In the genomic region with DNA sequence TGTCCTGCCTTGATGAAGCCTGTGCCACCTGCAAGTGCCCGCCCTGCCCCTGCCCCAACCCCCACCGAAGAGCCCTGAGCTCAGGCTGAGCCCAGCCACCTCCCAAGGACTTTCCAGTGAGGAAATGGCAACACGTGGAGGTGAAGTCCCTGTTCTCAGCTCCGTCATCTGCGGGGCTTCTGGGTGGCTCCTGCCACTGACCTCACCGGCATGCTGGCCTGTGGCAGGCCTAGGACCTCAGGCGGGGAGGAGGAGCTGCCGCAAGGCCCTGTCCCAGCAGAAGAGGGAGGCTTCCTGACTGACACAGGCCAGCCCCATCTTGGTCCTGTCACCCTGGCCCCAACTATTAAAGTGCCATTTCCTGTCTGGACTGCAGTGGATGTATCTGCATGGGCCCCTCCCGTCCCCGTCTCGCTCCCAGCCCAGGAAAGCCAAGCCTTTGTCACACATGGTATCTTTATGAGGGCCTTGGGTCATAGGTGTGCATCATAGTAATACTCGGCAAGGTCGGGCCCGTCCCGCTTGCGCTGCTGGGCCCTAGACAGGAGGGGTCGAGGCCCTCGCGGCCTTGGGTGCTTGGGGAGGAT, we compare ENCODE assay signal across 2 cellular contexts.
TF ChIP-seq lines count a peak whose summit lies in the region.

No MANE protein-coding gene starts in this region.

TF ChIP-seq in HCT116, 20 proteins besides CTCF, POLR2A, EP300 and RAD21:
- TF ChIP-seq SIN3A (IDR thresholded peaks at IDR 0.05; ENCODE audit: low read depth) (no peak), ELF1 (IDR thresholded peaks at IDR 0.05; ENCODE audit: borderline replicate concordance, low read depth) (no peak), JUND (IDR thresholded peaks at IDR 0.05) (no peak), YY1 (IDR thresholded peaks at IDR 0.05; ENCODE audit: extremely low read depth, insufficient replicate concordance, low read depth, low read length) (no peak), POLR2AphosphoS5 (IDR thresholded peaks at IDR 0.05; ENCODE audit: low read depth, low read length) (no peak), SRF (IDR thresholded peaks at IDR 0.05; ENCODE audit: low read depth) (no peak), FOSL1 (IDR thresholded peaks at IDR 0.05; ENCODE audit: low read depth) (no peak), TCF7L2 (IDR thresholded peaks at IDR 0.05; ENCODE audit: borderline replicate concordance, extremely low read depth, insufficient read depth, insufficient read length) (no peak), EGR1 (IDR thresholded peaks at IDR 0.05; ENCODE audit: low read depth) (no peak), ZNF274 (IDR thresholded peaks at IDR 0.05; ENCODE audit: low read depth, low read length) (no peak), EZH2 (IDR thresholded peaks at IDR 0.05) (no peak), CEBPB (IDR thresholded peaks at IDR 0.05; ENCODE audit: low read depth) (no peak), EZH2phosphoT487 (IDR thresholded peaks at IDR 0.05; ENCODE audit: borderline replicate concordance) (no peak)
- TF ChIP-seq, protein P1, sequence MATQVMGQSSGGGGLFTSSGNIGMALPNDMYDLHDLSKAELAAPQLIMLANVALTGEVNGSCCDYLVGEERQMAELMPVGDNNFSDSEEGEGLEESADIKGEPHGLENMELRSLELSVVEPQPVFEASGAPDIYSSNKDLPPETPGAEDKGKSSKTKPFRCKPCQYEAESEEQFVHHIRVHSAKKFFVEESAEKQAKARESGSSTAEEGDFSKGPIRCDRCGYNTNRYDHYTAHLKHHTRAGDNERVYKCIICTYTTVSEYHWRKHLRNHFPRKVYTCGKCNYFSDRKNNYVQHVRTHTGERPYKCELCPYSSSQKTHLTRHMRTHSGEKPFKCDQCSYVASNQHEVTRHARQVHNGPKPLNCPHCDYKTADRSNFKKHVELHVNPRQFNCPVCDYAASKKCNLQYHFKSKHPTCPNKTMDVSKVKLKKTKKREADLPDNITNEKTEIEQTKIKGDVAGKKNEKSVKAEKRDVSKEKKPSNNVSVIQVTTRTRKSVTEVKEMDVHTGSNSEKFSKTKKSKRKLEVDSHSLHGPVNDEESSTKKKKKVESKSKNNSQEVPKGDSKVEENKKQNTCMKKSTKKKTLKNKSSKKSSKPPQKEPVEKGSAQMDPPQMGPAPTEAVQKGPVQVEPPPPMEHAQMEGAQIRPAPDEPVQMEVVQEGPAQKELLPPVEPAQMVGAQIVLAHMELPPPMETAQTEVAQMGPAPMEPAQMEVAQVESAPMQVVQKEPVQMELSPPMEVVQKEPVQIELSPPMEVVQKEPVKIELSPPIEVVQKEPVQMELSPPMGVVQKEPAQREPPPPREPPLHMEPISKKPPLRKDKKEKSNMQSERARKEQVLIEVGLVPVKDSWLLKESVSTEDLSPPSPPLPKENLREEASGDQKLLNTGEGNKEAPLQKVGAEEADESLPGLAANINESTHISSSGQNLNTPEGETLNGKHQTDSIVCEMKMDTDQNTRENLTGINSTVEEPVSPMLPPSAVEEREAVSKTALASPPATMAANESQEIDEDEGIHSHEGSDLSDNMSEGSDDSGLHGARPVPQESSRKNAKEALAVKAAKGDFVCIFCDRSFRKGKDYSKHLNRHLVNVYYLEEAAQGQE (IDR thresholded peaks at IDR 0.05; ENCODE audit: low read depth): no peak
- TF ChIP-seq, protein P2, sequence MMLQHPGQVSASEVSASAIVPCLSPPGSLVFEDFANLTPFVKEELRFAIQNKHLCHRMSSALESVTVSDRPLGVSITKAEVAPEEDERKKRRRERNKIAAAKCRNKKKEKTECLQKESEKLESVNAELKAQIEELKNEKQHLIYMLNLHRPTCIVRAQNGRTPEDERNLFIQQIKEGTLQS (IDR thresholded peaks at IDR 0.05): no peak
- TF ChIP-seq, protein P3, sequence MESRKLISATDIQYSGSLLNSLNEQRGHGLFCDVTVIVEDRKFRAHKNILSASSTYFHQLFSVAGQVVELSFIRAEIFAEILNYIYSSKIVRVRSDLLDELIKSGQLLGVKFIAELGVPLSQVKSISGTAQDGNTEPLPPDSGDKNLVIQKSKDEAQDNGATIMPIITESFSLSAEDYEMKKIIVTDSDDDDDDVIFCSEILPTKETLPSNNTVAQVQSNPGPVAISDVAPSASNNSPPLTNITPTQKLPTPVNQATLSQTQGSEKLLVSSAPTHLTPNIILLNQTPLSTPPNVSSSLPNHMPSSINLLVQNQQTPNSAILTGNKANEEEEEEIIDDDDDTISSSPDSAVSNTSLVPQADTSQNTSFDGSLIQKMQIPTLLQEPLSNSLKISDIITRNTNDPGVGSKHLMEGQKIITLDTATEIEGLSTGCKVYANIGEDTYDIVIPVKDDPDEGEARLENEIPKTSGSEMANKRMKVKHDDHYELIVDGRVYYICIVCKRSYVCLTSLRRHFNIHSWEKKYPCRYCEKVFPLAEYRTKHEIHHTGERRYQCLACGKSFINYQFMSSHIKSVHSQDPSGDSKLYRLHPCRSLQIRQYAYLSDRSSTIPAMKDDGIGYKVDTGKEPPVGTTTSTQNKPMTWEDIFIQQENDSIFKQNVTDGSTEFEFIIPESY (IDR thresholded peaks at IDR 0.05; ENCODE audit: extremely low read depth, insufficient replicate concordance, low read length): no peak

TF ChIP-seq in neural cell, 6 proteins besides CTCF, POLR2A, EP300 and RAD21:
- TF ChIP-seq EZH2 (IDR thresholded peaks at IDR 0.05; ENCODE audit: borderline replicate concordance, insufficient read depth, low read length, poor library complexity, severe bottlenecking) (no peak), POLR2AphosphoS5 (IDR thresholded peaks at IDR 0.05) (peak; percentile 3), MXI1 (conservative IDR thresholded peaks at IDR 0.05; ENCODE audit: poor library complexity, severe bottlenecking) (no peak), SMC3 (conservative IDR thresholded peaks at IDR 0.05; ENCODE audit: poor library complexity) (no peak)
- TF ChIP-seq, protein P1 (IDR thresholded peaks at IDR 0.05; ENCODE audit: borderline replicate concordance): no peak
TF ChIP-seq in neural cell: peak in this region for 1.
